9 cellular contexts compared by ENCODE assay signal in genomic region chr3:150384517-150385212, GRCh38. TPM values are rescaled to one million over a fixed set of nuclear protein-coding genes. Genes with fewer than 3 reads are reported as not detected.
DNase-seq lines count a peak whose midpoint lies in the region; ATAC-seq and TF ChIP-seq lines count a peak whose summit lies in the region.
"Had no signal": no experiment of that assay in that cellular context is flagged by ENCODE, and none has a peak within 500 bp of the region (broad histone marks: within the 10 kb centered on the region; RNA-seq: fewer than 3 reads in every experiment).

No MANE protein-coding gene starts in this region.

- H3K36me3 ChIP-seq in lung (ENCODE audit: control insufficient read depth in 2 of 2, insufficient read depth in 2 of 2, low read length in 2 of 2) = no peaks in the 10 kb centered on the region
- no peaks in the 10 kb centered on the region for H3K36me3 ChIP-seq in tibial nerve
- H3K36me3 ChIP-seq: upper lobe of left lung had no signal

- no peaks in the 10 kb centered on the region for H3K9me3 Mint-ChIP-seq in brain

- ATAC-seq in HG03175 (IDR thresholded peaks at IDR 0.05; ENCODE audit: unreplicated experiment) = peak; percentile 99
- peak; percentile 83 for ATAC-seq in lung (ENCODE audit: insufficient read depth, low FRiP score)

- H3K36me3 Mint-ChIP-seq in brain = no peaks in the 10 kb centered on the region

- H3K4me3 ChIP-seq in lung = no peak overlapping the region
- H3K4me3 ChIP-seq in tibial nerve = peak overlapping the region in 2 of 4 donors; percentile 5 to 14
- H3K4me3 ChIP-seq: upper lobe of left lung had no signal

- no peaks in the 10 kb centered on the region for H3K27me3 ChIP-seq in lung (ENCODE audit: control insufficient read depth, insufficient read depth)
- no peaks in the 10 kb centered on the region for H3K27me3 ChIP-seq in tibial nerve
- H3K27me3 ChIP-seq: upper lobe of left lung had no signal

- TF ChIP-seq CTCF in brain (conservative IDR thresholded peaks at IDR 0.05) (peak in 1 of 2 experiments; percentile 35), lung (IDR thresholded peaks at IDR 0.05; ENCODE audit: control extremely low read depth, extremely low read depth) (no peak), tibial nerve (IDR thresholded peaks at IDR 0.05) (peak in 2 of 5 experiments; percentile 17 to 20)

- TF ChIP-seq POLR2A in tibial nerve (IDR thresholded peaks at IDR 0.05) = no peak

- H3K4me1 Mint-ChIP-seq in brain = peaks cover 8% of the 10 kb centered on the region

- peaks cover 0 to 10% of the 10 kb centered on the region in 2 donors for H3K4me1 ChIP-seq in lung (ENCODE audit: control insufficient read depth in 2 of 2, insufficient read depth in 2 of 2, low read length in 2 of 2)
- H3K4me1 ChIP-seq in tibial nerve = peaks cover 0 to 5% (median 0%) of the 10 kb centered on the region in 4 donors
- H3K4me1 ChIP-seq: upper lobe of left lung had no signal

- 34 to 56% methylated on average over 14 of the region's 14 CpGs for WGBS in lung, 2 donors
- 39 to 40% methylated on average over 14 of the region's 14 CpGs for WGBS in tibial nerve, 2 donors

- H3K27ac Mint-ChIP-seq in brain = peak overlapping the region in 3 of 5 experiments; percentile 35 to 66 (median 53)

- H3K27me3 Mint-ChIP-seq in brain = no peaks in the 10 kb centered on the region

- DNase-seq in C1 segment of cervical spinal cord (lab: John Stamatoyannopoulos, UW) = peak in 11 of 14 donors; percentile 4 to 56 (median 30)
- peak; percentile 51 for DNase-seq in GM19240 (ENCODE audit: insufficient read length, low spot score)
- DNase-seq in SKM-1 treated with dmso at 0.1 percent for 144 hours (lab: John Stamatoyannopoulos, UW; ENCODE audit: unreplicated experiment) = peak; percentile 97
- DNase-seq in lung (ENCODE audit: low spot score) = peak; percentile 52
- DNase-seq in tibial nerve (ENCODE audit: low spot score in 2 of 2) = peak in 1 of 2 donors; percentile 41
- DNase-seq in superior temporal gyrus (ENCODE audit: extremely low spot score) = no peak

- peak overlapping the region in 2 of 5 experiments; percentile 18 to 50 for H3K4me3 Mint-ChIP-seq in brain

- H3K27ac ChIP-seq in lung (ENCODE audit: low read depth in 1 of 2, low read length in 1 of 2) (no peak overlapping the region), tibial nerve (peak overlapping the region in 3 of 4 donors; percentile 6 to 76 (median 51))

- H3K9me3 ChIP-seq in lung (ENCODE audit: control insufficient read depth in 2 of 2, insufficient read depth in 1 of 2, low read length in 1 of 2) (no peaks in the 10 kb centered on the region), tibial nerve (no peaks in the 10 kb centered on the region)
- H3K9me3 ChIP-seq: upper lobe of left lung had no signal

- peak in 1 of 2 donors; percentile 37 for TF ChIP-seq EP300 in tibial nerve (IDR thresholded peaks at IDR 0.05)

RNA-seq across cellular contexts. Expression of gene TSC22D2, which starts 23.4 kb away (rescaled TPM):
- polyA plus RNA-seq in brain (ENCODE audit: insufficient read depth, low read depth, low replicate concordance) (4.4 TPM), lung (10 to 100 TPM in 1 of 2 donors, 1 to 10 TPM in 1; 8.8 to 11.7 TPM)
- total RNA-seq in lung (10 to 100 TPM; 25.7 to 57.7 TPM), tibial nerve (10 to 100 TPM; 12.5 to 15.9 (median 14.6) TPM)

Comparison
In these comparisons a context has a peak if more than half of its experiments do, and no peak if none do; other contexts are left out.
1. H3K27ac ChIP-seq: peak in tibial nerve (3 of 4); none in lung (0 of 2).